In genomic region chr1:19737413-19737812, GRCh38 we compare ENCODE assay signal across 1 cellular context.
TF ChIP-seq lines count a peak whose summit lies in the region.

No MANE protein-coding gene starts in this region.

TF ChIP-seq in Ishikawa, 13 proteins besides CTCF, POLR2A, EP300 and RAD21 (continued from another document):
- no peak for TF ChIP-seq REST (IDR thresholded peaks at IDR 0.05; ENCODE audit: low read depth)
- TF ChIP-seq TEAD4 (IDR thresholded peaks at IDR 0.05) = no peak
- no peak for TF ChIP-seq YY1 (IDR thresholded peaks at IDR 0.05; ENCODE audit: low read depth)
